In the genomic region with DNA sequence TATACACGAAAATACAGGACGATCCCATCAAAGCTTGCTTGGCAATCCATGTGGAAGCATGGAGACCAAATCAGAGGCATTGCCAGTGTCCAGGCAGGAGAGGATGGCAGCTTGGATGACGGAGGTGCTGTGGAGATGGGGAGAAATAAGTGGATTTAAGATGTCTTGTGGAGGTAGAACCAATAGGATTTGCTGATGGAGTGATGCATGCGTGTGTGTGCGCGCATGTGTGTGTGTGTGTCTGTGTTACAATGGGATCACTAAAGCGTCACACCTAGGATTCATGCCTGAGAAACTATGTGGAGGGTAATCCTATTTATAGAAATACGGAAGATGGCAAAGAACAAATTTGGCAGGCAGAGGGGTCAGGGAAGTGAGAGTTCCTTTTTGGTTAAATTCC, we compare ENCODE assay signal across 17 cellular contexts.
A peak's percentile ranks its signal among the peaks of the same experiment; 100 is the strongest.
DNase-seq lines count a peak whose midpoint lies in the region; ATAC-seq, FAIRE-seq and TF ChIP-seq lines count a peak whose summit lies in the region.
"Had no signal": no experiment of that assay in that cellular context is flagged by ENCODE, and none has a peak within 500 bp of the region (broad histone marks: within the 10 kb centered on the region; RNA-seq: fewer than 3 reads in every experiment).

No MANE protein-coding gene starts in this region.

- TF ChIP-seq CTCF in IMR-90 (conservative IDR thresholded peaks at IDR 0.05; ENCODE audit: low read depth, low read length) (no peak), GM12878 (IDR thresholded peaks at IDR 0.05 in 2 of 3, conservative IDR thresholded peaks at IDR 0.05 in 1 of 3; ENCODE audit: control insufficient read depth in 2 of 3, extremely low read depth in 1 of 3, insufficient read depth in 1 of 3, low read depth in 3 of 3, low read length in 3 of 3) (no peak)

- H3K36me3 Mint-ChIP-seq in activated naive CD4-positive, alpha-beta T cell treated with anti-CD3 and anti-CD28 coated beads, Interleukin-2, amount 10 ng/mL, durations not matched to agents 7 days and 5 days: no peaks in the 10 kb centered on the region
- H3K36me3 Mint-ChIP-seq in activated naive CD4-positive, alpha-beta T cell treated with anti-CD3 and anti-CD28 coated beads for 36 hours (ENCODE audit: low read depth): no peaks in the 10 kb centered on the region
- peaks cover 6% of the 10 kb centered on the region for H3K36me3 Mint-ChIP-seq in stimulated activated effector memory CD8-positive, alpha-beta T cell treated with anti-CD3 and anti-CD28 coated beads, Interleukin-12 subunit alpha, Interleukin-12 subunit beta, amount 100 ng/mL, for 72 hours
- H3K36me3 Mint-ChIP-seq: mesothelial cell of epicardium had no signal

- SMC1A ChIA-PET in GM12878 (lab: Charles Lee; ENCODE audit: uncharacterized antibody, unreplicated experiment): interaction anchor here (0.5 to 14.1 kb wide), 23 partner anchors 10 to 706 kb away, joined by 3 to 203 read pairs (median 4); partner anchors contain the start of gene BHLHE40

- no peak overlapping the region for H2BK5ac ChIP-seq in IMR-90 (ENCODE audit: low read depth, low read length, poor library complexity, severe bottlenecking)

- no peak overlapping the region for H3K23ac ChIP-seq in IMR-90 (ENCODE audit: low read depth, low read length)

- in situ Hi-C loops in IMR-90 (cut with MboI; ENCODE audit: low sequenced_read_pairs) (loop anchor here (5.0 to 25.0 kb wide), 2 partner anchors 405 to 745 kb away; partner anchors contain the start of gene SETMAR), GM12878 (cut with MboI) (loop anchor here (5.0 kb wide), 1 partner anchor 340 kb away; no protein-coding TSS in a partner anchor)

- H2AFZ ChIP-seq in IMR-90 (replicated peaks; ENCODE audit: low read length, poor library complexity) (no peak overlapping the region), GM12878 (ENCODE audit: control insufficient read depth, low read depth, low read length) (no peak overlapping the region)
- H2AFZ ChIP-seq: PC-9 had no signal

- ATAC-seq in IMR-90 (ENCODE audit: low read depth) (no peak), GM12878 (no peak)
- no peak for ATAC-seq in stimulated activated effector memory CD8-positive, alpha-beta T cell treated with anti-CD3 and anti-CD28 coated beads, Interleukin-12 subunit alpha, Interleukin-12 subunit beta, amount 100 ng/mL, for 72 hours

- no peaks in the 10 kb centered on the region for H3K9me1 ChIP-seq in IMR-90 (ENCODE audit: insufficient read depth, low read length)

- no peak for FAIRE-seq in GM12878 (lab: Jason Lieb, UNC)
- FAIRE-seq: endometrium, HTR-8/SVneo had no signal

- peak overlapping the region; percentile 29; the same call in 1 of the 2 replicates for H3K4ac ChIP-seq in IMR-90 (ENCODE audit: low read depth, low read length)

- H3K36me3 ChIP-seq in IMR-90 (ENCODE audit: control insufficient read depth, insufficient read depth, low read length): no peaks in the 10 kb centered on the region
- H3K36me3 ChIP-seq in GM12878 (ENCODE audit: control insufficient read depth in 2 of 2, insufficient read depth in 2 of 2, low read length in 1 of 2): no peaks in the 10 kb centered on the region
- H3K36me3 ChIP-seq: SJSA1, thyroid gland had no signal

- no peak for TF ChIP-seq EP300 in GM12878 (IDR thresholded peaks at IDR 0.05; ENCODE audit: borderline replicate concordance in 1 of 2, control insufficient read depth in 1 of 2, low read depth in 2 of 2, low read length in 2 of 2)

- POLR2A ChIA-PET in IMR-90 (lab: Charles Lee; ENCODE audit: unreplicated experiment): interaction anchor here (0.5 to 1.0 kb wide), 2 partner anchors 336 to 346 kb away, joined by 3 to 10 read pairs; no protein-coding TSS in a partner anchor
- POLR2A ChIA-PET in GM12878 (lab: Charles Lee): interaction anchor here (1.0 to 2.3 kb wide), 4 partner anchors 35 to 346 kb away, joined by 3 to 7 read pairs (median 4); no protein-coding TSS in a partner anchor

- TF ChIP-seq RAD21 in IMR-90 (IDR thresholded peaks at IDR 0.05; ENCODE audit: low read length): no peak
- no peak for TF ChIP-seq RAD21 in GM12878 (IDR thresholded peaks at IDR 0.05; ENCODE audit: insufficient read depth, low read depth, low read length)

- no TSS peak for BruUV-seq in IMR-90 (replicated peaks; lab: Mats Ljungman, UMichigan)
- BruUV-seq in GM12878 (replicated peaks; lab: Mats Ljungman, UMichigan): no TSS peak

- H4K8ac ChIP-seq in IMR-90 (ENCODE audit: low read depth in 2 of 2, low read length in 2 of 2): no peak overlapping the region

- dilution Hi-C loops in IMR-90 (cut with HindIII; ENCODE audit: low sequenced_read_pairs, unreplicated experiment): no loop called here

- no peaks in the 10 kb centered on the region for H3K9me3 Mint-ChIP-seq in activated naive CD4-positive, alpha-beta T cell treated with anti-CD3 and anti-CD28 coated beads, Interleukin-2, amount 10 ng/mL, durations not matched to agents 7 days and 5 days
- no peaks in the 10 kb centered on the region for H3K9me3 Mint-ChIP-seq in activated naive CD4-positive, alpha-beta T cell treated with anti-CD3 and anti-CD28 coated beads for 36 hours
- H3K9me3 Mint-ChIP-seq in stimulated activated effector memory CD8-positive, alpha-beta T cell treated with anti-CD3 and anti-CD28 coated beads, Interleukin-12 subunit alpha, Interleukin-12 subunit beta, amount 100 ng/mL, for 72 hours: no peaks in the 10 kb centered on the region
- H3K9me3 Mint-ChIP-seq: mesothelial cell of epicardium had no signal

- H2BK120ac ChIP-seq in IMR-90 (ENCODE audit: low read depth, low read length): no peak overlapping the region

- H4K20me1 ChIP-seq in IMR-90 (ENCODE audit: insufficient read depth, low read length) (no peaks in the 10 kb centered on the region), GM12878 (ENCODE audit: control insufficient read depth, insufficient read depth) (no peaks in the 10 kb centered on the region)

- intact Hi-C loops in activated naive CD4-positive, alpha-beta T cell treated with anti-CD3 and anti-CD28 coated beads for 36 hours (cut with micrococcal nuclease): loop anchor here (1.0 to 5.0 kb wide), 7 partner anchors 30 to 706 kb away; no protein-coding TSS in a partner anchor
- intact Hi-C loops in IMR-90 (cut with micrococcal nuclease) (loop anchor here (1.0 to 10.0 kb wide), 3 partner anchors 76 to 702 kb away; no protein-coding TSS in a partner anchor), GM12878 (cut with micrococcal nuclease; ENCODE audit: unreplicated experiment) (loop anchor here (1.0 to 10.0 kb wide), 8 partner anchors 28 to 702 kb away; no protein-coding TSS in a partner anchor)

- no peak overlapping the region for H3K4me2 ChIP-seq in IMR-90 (ENCODE audit: low read depth, low read length)
- 0 out of 2 replicates have a peak overlapping the region, but pooled peaks have one; percentile 39 for H3K4me2 ChIP-seq in GM12878 (ENCODE audit: control insufficient read depth, insufficient read depth)
- H3K4me2 ChIP-seq: PC-9 had no signal

- TF ChIP-seq POLR2A in IMR-90 (IDR thresholded peaks at IDR 0.05; ENCODE audit: low read depth, low read length) (no peak), GM12878 (IDR thresholded peaks at IDR 0.05; ENCODE audit: low read depth, low read length) (no peak)

- DNase-seq in activated naive CD4-positive, alpha-beta T cell treated with anti-CD3 and anti-CD28 coated beads, Interleukin-2, amount 10 ng/mL, durations not matched to agents 7 days and 5 days: no peak
- DNase-seq in activated naive CD4-positive, alpha-beta T cell treated with anti-CD3 and anti-CD28 coated beads for 36 hours: no peak
- DNase-seq in IMR-90 (no peak), GM12878 (ENCODE audit: low read depth, low spot score) (no peak), NCI-H510A treated with DMSO at 0.1 percent for 48 hours (lab: John Stamatoyannopoulos, UW) (no peak), NCI-H345 (lab: John Stamatoyannopoulos, UW) (no peak), Ammon's horn (ENCODE audit: low spot score) (no peak)
- DNase-seq in stimulated activated effector memory CD8-positive, alpha-beta T cell treated with anti-CD3 and anti-CD28 coated beads, Interleukin-12 subunit alpha, Interleukin-12 subunit beta, amount 100 ng/mL, for 72 hours (ENCODE audit: low spot score in 2 of 2): no peak
- DNase-seq: NCI-H1417 treated with DMSO at 0.1 percent for 48 hours, T1000 had no signal

- H3K9me3 ChIP-seq in IMR-90 (ENCODE audit: control insufficient read depth, insufficient read depth, low read length) (no peaks in the 10 kb centered on the region), GM12878 (replicated peaks; ENCODE audit: control insufficient read depth, insufficient read depth, low read length) (no peaks in the 10 kb centered on the region; the same call in 2 of the 3 replicates)
- H3K9me3 ChIP-seq: SJSA1, thyroid gland had no signal

- peaks cover 3% of the 10 kb centered on the region; the same call in 1 of the 2 replicates for H3K27me3 ChIP-seq in IMR-90 (ENCODE audit: control insufficient read depth, insufficient read depth, low read length)
- no peaks in the 10 kb centered on the region; a peak in 1 of 4 replicates for H3K27me3 ChIP-seq in GM12878 (replicated peaks in 1 of 2; ENCODE audit: control insufficient read depth in 2 of 2, insufficient read depth in 2 of 2, low read length in 1 of 2)
- H3K27me3 ChIP-seq: SJSA1, thyroid gland had no signal

- peaks cover 8% of the 10 kb centered on the region for H3K4me1 ChIP-seq in IMR-90 (ENCODE audit: control insufficient read depth, insufficient read depth, low read length)
- H3K4me1 ChIP-seq in GM12878 (ENCODE audit: control insufficient read depth, insufficient read depth, low read length): peaks cover 36% of the 10 kb centered on the region
- H3K4me1 ChIP-seq: thyroid gland had no signal

- CTCF ChIA-PET in activated naive CD4-positive, alpha-beta T cell treated with anti-CD3 and anti-CD28 coated beads, Interleukin-2, amount 10 ng/mL, durations not matched to agents 7 days and 5 days (lab: Charles Lee): interaction anchor here (0.7 to 10.8 kb wide), 18 partner anchors 10 to 707 kb away, joined by 3 to 200 read pairs (median 4); partner anchors contain the start of gene BHLHE40
- CTCF ChIA-PET in activated naive CD4-positive, alpha-beta T cell treated with anti-CD3 and anti-CD28 coated beads for 36 hours (lab: Charles Lee): interaction anchor here (0.6 to 11.2 kb wide), 19 partner anchors 12 to 621 kb away, joined by 3 to 165 read pairs (median 4); no protein-coding TSS in a partner anchor
- CTCF ChIA-PET in IMR-90 (lab: Yijun Ruan, JAX) (interaction anchor here (0.6 to 1.6 kb wide), 11 partner anchors 34 to 405 kb away, joined by 3 to 9 read pairs (median 4); no protein-coding TSS in a partner anchor), GM12878 (lab: Yijun Ruan, JAX) (interaction anchor here (0.6 to 11.7 kb wide), 30 partner anchors 10 to 707 kb away, joined by 3 to 201 read pairs (median 4); partner anchors contain the start of gene BHLHE40)

- WGBS in IMR-90 (ENCODE audit: extremely low coverage in 2 of 2, insufficient read length in 1 of 2), 2 experiments: 77% methylated on average over 8 of the region's 8 CpGs; no CpG with 5 or more reads in 1 of the 2 experiments
- WGBS in GM12878 (ENCODE audit: insufficient coverage, insufficient replicate concordance, low lambda C conversion rate, missing lambda C conversion rate): 46% methylated on average over 8 of the region's 8 CpGs

- no peak overlapping the region for H3K14ac ChIP-seq in IMR-90 (replicated peaks; ENCODE audit: low read depth, low read length)

- H4K5ac ChIP-seq in IMR-90 (ENCODE audit: low read depth, low read length): no peak overlapping the region

- no peak overlapping the region for H4K91ac ChIP-seq in IMR-90 (ENCODE audit: insufficient read depth, low read depth, low read length)

- H3K79me1 ChIP-seq in IMR-90 (ENCODE audit: low read depth in 1 of 2, low read length in 2 of 2): no peaks in the 10 kb centered on the region

- no peak overlapping the region for H3K18ac ChIP-seq in IMR-90 (ENCODE audit: low read depth, low read length)

- no peak overlapping the region for H2AK5ac ChIP-seq in IMR-90 (ENCODE audit: low read depth, low read length)

- peaks cover 26% of the 10 kb centered on the region for H3K4me1 Mint-ChIP-seq in activated naive CD4-positive, alpha-beta T cell treated with anti-CD3 and anti-CD28 coated beads, Interleukin-2, amount 10 ng/mL, durations not matched to agents 7 days and 5 days
- H3K4me1 Mint-ChIP-seq in activated naive CD4-positive, alpha-beta T cell treated with anti-CD3 and anti-CD28 coated beads for 36 hours (ENCODE audit: low read depth): peaks cover 5% of the 10 kb centered on the region
- peaks cover 76% of the 10 kb centered on the region for H3K4me1 Mint-ChIP-seq in stimulated activated effector memory CD8-positive, alpha-beta T cell treated with anti-CD3 and anti-CD28 coated beads, Interleukin-12 subunit alpha, Interleukin-12 subunit beta, amount 100 ng/mL, for 72 hours

- RAD21 ChIA-PET in GM12878 (lab: Charles Lee; ENCODE audit: unreplicated experiment): interaction anchor here (0.7 to 10.7 kb wide), 22 partner anchors 10 to 706 kb away, joined by 3 to 231 read pairs (median 5); partner anchors contain the start of gene BHLHE40

- H3K27ac Mint-ChIP-seq in activated naive CD4-positive, alpha-beta T cell treated with anti-CD3 and anti-CD28 coated beads, Interleukin-2, amount 10 ng/mL, durations not matched to agents 7 days and 5 days: peak overlapping the region; percentile 2
- H3K27ac Mint-ChIP-seq in activated naive CD4-positive, alpha-beta T cell treated with anti-CD3 and anti-CD28 coated beads for 36 hours: no peak overlapping the region
- no peak overlapping the region for H3K27ac Mint-ChIP-seq in stimulated activated effector memory CD8-positive, alpha-beta T cell treated with anti-CD3 and anti-CD28 coated beads, Interleukin-12 subunit alpha, Interleukin-12 subunit beta, amount 100 ng/mL, for 72 hours
- H3K27ac Mint-ChIP-seq: mesothelial cell of epicardium had no signal

- H3K27ac ChIP-seq in IMR-90 (ENCODE audit: insufficient read depth, low read length): no peak overlapping the region
- H3K27ac ChIP-seq in GM12878 (ENCODE audit: control insufficient read depth, insufficient read depth): no peak overlapping the region
- H3K27ac ChIP-seq: PC-9, SJSA1, thyroid gland had no signal

- H3K4me3 ChIP-seq in IMR-90 (ENCODE audit: insufficient read depth, low read depth, low read length): no peak overlapping the region
- no peak overlapping the region for H3K4me3 ChIP-seq in GM12878
- H3K4me3 ChIP-seq: coronary artery, PC-9, SJSA1, thyroid gland had no signal

- no peak overlapping the region for H3K4me3 Mint-ChIP-seq in activated naive CD4-positive, alpha-beta T cell treated with anti-CD3 and anti-CD28 coated beads, Interleukin-2, amount 10 ng/mL, durations not matched to agents 7 days and 5 days
- no peak overlapping the region for H3K4me3 Mint-ChIP-seq in activated naive CD4-positive, alpha-beta T cell treated with anti-CD3 and anti-CD28 coated beads for 36 hours
- peak overlapping the region; percentile 21 for H3K4me3 Mint-ChIP-seq in stimulated activated effector memory CD8-positive, alpha-beta T cell treated with anti-CD3 and anti-CD28 coated beads, Interleukin-12 subunit alpha, Interleukin-12 subunit beta, amount 100 ng/mL, for 72 hours
- H3K4me3 Mint-ChIP-seq: mesothelial cell of epicardium had no signal

- H3K27me3 Mint-ChIP-seq in activated naive CD4-positive, alpha-beta T cell treated with anti-CD3 and anti-CD28 coated beads, Interleukin-2, amount 10 ng/mL, durations not matched to agents 7 days and 5 days: peaks cover 19% of the 10 kb centered on the region
- no peaks in the 10 kb centered on the region for H3K27me3 Mint-ChIP-seq in activated naive CD4-positive, alpha-beta T cell treated with anti-CD3 and anti-CD28 coated beads for 36 hours (ENCODE audit: low read depth)

- H3K9ac ChIP-seq in IMR-90 (ENCODE audit: low read depth, low read length) (no peak overlapping the region), GM12878 (ENCODE audit: control insufficient read depth, insufficient read depth, low read length) (no peak overlapping the region)

- H3K79me2 ChIP-seq in GM12878 (ENCODE audit: control insufficient read depth, insufficient read depth, low read length): no peaks in the 10 kb centered on the region

- H2BK20ac ChIP-seq in IMR-90 (ENCODE audit: low read depth, low read length): no peak overlapping the region

- H3K56ac ChIP-seq in IMR-90 (ENCODE audit: extremely low read depth, insufficient read depth, low read length): no peak overlapping the region

- no peak overlapping the region for H2AK9ac ChIP-seq in IMR-90 (replicated peaks; ENCODE audit: low read depth, low read length, poor library complexity)

- no peak overlapping the region for H2BK15ac ChIP-seq in IMR-90 (ENCODE audit: low read depth, low read length)
